In genomic region chr9:21974230-21974541, GRCh38 we compare ENCODE assay signal across 7 cellular contexts. TPM values are rescaled to one million over a fixed set of nuclear protein-coding genes. Genes with fewer than 3 reads are reported as not detected.
A peak's percentile ranks its signal among the peaks of the same experiment; 100 is the strongest.
DNase-seq lines count a peak whose midpoint lies in the region; ATAC-seq and TF ChIP-seq lines count a peak whose summit lies in the region.

No MANE protein-coding gene starts in this region.

- H3K36me3 Mint-ChIP-seq in endothelial cell (ENCODE audit: low read depth, unreplicated experiment): no peaks in the 10 kb centered on the region

- no peak for DNase-seq in GM12865 (ENCODE audit: low read depth)
- no peak for DNase-seq in endothelial cell (ENCODE audit: low spot score)
- no peak for DNase-seq in psoas muscle
- DNase-seq in mesenteric fat pad (ENCODE audit: low spot score): no peak
- no peak for DNase-seq in head of caudate nucleus

- H3K9me2 ChIP-seq in OCI-LY1 (ENCODE audit: low read depth, low read length): no peaks in the 10 kb centered on the region

- TF ChIP-seq CTCF in GM12865 (IDR thresholded peaks at IDR 0.05; ENCODE audit: insufficient read depth, low read depth, low read length, missing control alignments): no peak
- no peak for TF ChIP-seq CTCF in OCI-LY1 (IDR thresholded peaks at IDR 0.05; ENCODE audit: low read length)
- TF ChIP-seq CTCF in endothelial cell (IDR thresholded peaks at IDR 0.05; ENCODE audit: unreplicated experiment): no peak
- no peak for TF ChIP-seq CTCF in psoas muscle (IDR thresholded peaks at IDR 0.05)

- peaks cover 19% of the 10 kb centered on the region for H3K4me1 Mint-ChIP-seq in endothelial cell (ENCODE audit: unreplicated experiment)

- H3K4me3 ChIP-seq in GM12865 (ENCODE audit: low read depth, low read length) (peak overlapping the region; percentile 59), OCI-LY1 (ENCODE audit: low read depth, low read length, poor library complexity, severe bottlenecking) (peak overlapping the region; percentile 77), psoas muscle (peak overlapping the region; percentile 63)

- H3K4me2 ChIP-seq in OCI-LY1 (ENCODE audit: low read length): peak overlapping the region; percentile 91

- intact Hi-C loops in psoas muscle (cut with DNase I) (loop anchor here in 1 of 2 donors (10.0 kb wide), 1 partner anchor 149 kb away; no protein-coding TSS in a partner anchor), head of caudate nucleus (cut with DNase I) (no loop called here)

- H3K4me1 ChIP-seq in OCI-LY1 (ENCODE audit: insufficient read depth, low read length, severe bottlenecking) (peaks cover 35% of the 10 kb centered on the region), psoas muscle (peaks cover 8% of the 10 kb centered on the region)

- ATAC-seq in psoas muscle: no peak
- no peak for ATAC-seq in HG03045 (IDR thresholded peaks at IDR 0.05; ENCODE audit: unreplicated experiment)

- peaks cover 62% of the 10 kb centered on the region for H3K79me2 ChIP-seq in OCI-LY1 (ENCODE audit: insufficient read depth, low read length)

- H3K36me3 ChIP-seq in OCI-LY1 (ENCODE audit: insufficient read depth, low read length) (peaks cover 34% of the 10 kb centered on the region), psoas muscle (ENCODE audit: insufficient read depth in 1 of 2, low read depth in 1 of 2) (no peaks in the 10 kb centered on the region)

- peak overlapping the region; percentile 8 for H3K27ac Mint-ChIP-seq in endothelial cell (ENCODE audit: unreplicated experiment)

- no peak overlapping the region for H2AFZ ChIP-seq in OCI-LY1 (ENCODE audit: low read length)

- no peaks in the 10 kb centered on the region for H3F3A ChIP-seq in OCI-LY1 (ENCODE audit: insufficient read depth, low read length)

- H3K9me3 ChIP-seq in OCI-LY1 (ENCODE audit: low read length): no peaks in the 10 kb centered on the region
- no peaks in the 10 kb centered on the region for H3K9me3 ChIP-seq in psoas muscle

- peak overlapping the region; percentile 85 for H3K9ac ChIP-seq in OCI-LY1 (ENCODE audit: low read length)

- H3K27me3 ChIP-seq in OCI-LY1 (ENCODE audit: insufficient read depth, low read length) (no peaks in the 10 kb centered on the region), psoas muscle (ENCODE audit: insufficient read depth in 3 of 3, low read length in 2 of 3) (peaks cover 9 to 100% (median 41%) of the 10 kb centered on the region in 3 donors)

- 4 to 6% (median 6%) methylated on average over 8 of the region's 8 CpGs for WGBS in psoas muscle, 3 donors

- no peaks in the 10 kb centered on the region for H3K9me3 Mint-ChIP-seq in endothelial cell (ENCODE audit: unreplicated experiment)

- H3K27me3 Mint-ChIP-seq in endothelial cell (ENCODE audit: unreplicated experiment): peaks cover 30% of the 10 kb centered on the region

- H3K27ac ChIP-seq in OCI-LY1 (ENCODE audit: low read depth, low read length, poor library complexity, severe bottlenecking) (peak overlapping the region; percentile 62), psoas muscle (no peak overlapping the region)

- H4K20me1 ChIP-seq in OCI-LY1 (ENCODE audit: insufficient read depth, low read length): no peaks in the 10 kb centered on the region

- H3K4me3 Mint-ChIP-seq in endothelial cell (ENCODE audit: unreplicated experiment): peak overlapping the region; percentile 88

RNA-seq across cellular contexts. Expression of gene CDKN2A, which starts 20.0 kb away (rescaled TPM):
- total RNA-seq in endothelial cell (ENCODE audit: unreplicated experiment): not detected
- total RNA-seq in psoas muscle: under 1 TPM in 2 of 4 donors, not detected in 2; 0.32 to 0.66 TPM
- polyA plus RNA-seq in psoas muscle: under 1 TPM in 1 of 3 donors, not detected in 2; 0.04 TPM
- total RNA-seq in mesenteric fat pad: 4.2 TPM

RNA-seq across cellular contexts. Expression of gene CDKN2B-AS1, which starts 20.4 kb away (rescaled TPM):
- total RNA-seq in endothelial cell (ENCODE audit: unreplicated experiment) (0.36 TPM), psoas muscle (under 1 TPM in 1 of 4 donors, not detected in 3; 0.40 TPM), mesenteric fat pad (0.64 TPM)
- not detected for polyA plus RNA-seq in psoas muscle

RNA-seq across cellular contexts. Expression of gene CDKN2B, which starts 34.9 kb away (rescaled TPM):
- 1.8 TPM for total RNA-seq in endothelial cell (ENCODE audit: unreplicated experiment)
- total RNA-seq in psoas muscle: 10 to 100 TPM in 1 of 4 donors, 1 to 10 TPM in 3; 5.4 to 12.3 (median 8.3) TPM
- polyA plus RNA-seq in psoas muscle: 10 to 100 TPM in 1 of 3 donors, 1 to 10 TPM in 2; 1.7 to 11.3 (median 5.5) TPM
- total RNA-seq in mesenteric fat pad: 68.7 TPM
